Comparison of ENCODE assay signal across 2 cellular contexts in genomic region chr16:3501783-3502400, GRCh38.
TF ChIP-seq lines count a peak whose summit lies in the region.

No MANE protein-coding gene starts in this region.

TF ChIP-seq in A549, 52 proteins besides CTCF, POLR2A, EP300 and RAD21:
- no peak for TF ChIP-seq BCL3 (IDR thresholded peaks at IDR 0.05)
- no peak for TF ChIP-seq TFCP2L1 (CRISPR knock-in tag; IDR thresholded peaks at IDR 0.05)
- no peak for TF ChIP-seq HMGXB4 (CRISPR knock-in tag; IDR thresholded peaks at IDR 0.05; ENCODE audit: borderline replicate concordance)
- TF ChIP-seq CHD2 (IDR thresholded peaks at IDR 0.05; ENCODE audit: low read length, partially characterized antibody), result no peak

TF ChIP-seq in GM12878, 131 proteins besides CTCF, POLR2A, EP300 and RAD21:
- TF ChIP-seq MLLT1 (IDR thresholded peaks at IDR 0.05), result peak; percentile 90
- no peak for TF ChIP-seq CUX1 (IDR thresholded peaks at IDR 0.05; ENCODE audit: insufficient replicate concordance, low read depth, low read length)
